Comparison of ENCODE assay signal across 9 cellular contexts in genomic region chr14:70908918-70909641, GRCh38. TPM values are rescaled to one million over a fixed set of nuclear protein-coding genes. Genes with fewer than 3 reads are reported as not detected.
A peak's percentile ranks its signal among the peaks of the same experiment; 100 is the strongest.
DNase-seq lines count a peak whose midpoint lies in the region; ATAC-seq and TF ChIP-seq lines count a peak whose summit lies in the region.
"Had no signal": no experiment of that assay in that cellular context is flagged by ENCODE, and none has a peak within 500 bp of the region (broad histone marks: within the 10 kb centered on the region; RNA-seq: fewer than 3 reads in every experiment).

No MANE protein-coding gene starts in this region.

- no peaks in the 10 kb centered on the region for H3K27me3 ChIP-seq in BE2C

- peak overlapping the region; percentile 89 for H3K4me3 ChIP-seq in BE2C (ENCODE audit: low read depth, low read length)

- no peak for TF ChIP-seq CTCF in BE2C (IDR thresholded peaks at IDR 0.05; ENCODE audit: low read depth, low read length)

- H3K27me3 Mint-ChIP-seq in dendritic cell treated with granulocyte-macrophage colony-stimulating factor and Interleukin-4, amounts not matched to agents 40 ng/mL and 50 ng/mL, for 4 days: peaks cover 6% of the 10 kb centered on the region
- H3K27me3 Mint-ChIP-seq in natural killer cell treated with Interleukin-12 subunit alpha and Interleukin-12 subunit beta and Interleukin-15 and Interleukin-18, amount 100 ng/mL, for 72 hours: no peaks in the 10 kb centered on the region

- peaks cover 6% of the 10 kb centered on the region for H3K36me3 ChIP-seq in BE2C
- no peaks in the 10 kb centered on the region for H3K36me3 ChIP-seq in KOPT-K1 (ENCODE audit: insufficient read depth, low read length)

- peaks cover 9% of the 10 kb centered on the region for H3K4me1 ChIP-seq in BE2C

- H3K4me3 Mint-ChIP-seq in dendritic cell treated with granulocyte-macrophage colony-stimulating factor and Interleukin-4, amounts not matched to agents 40 ng/mL and 50 ng/mL, for 4 days: peak overlapping the region; percentile 95
- peak overlapping the region; percentile 91 for H3K4me3 Mint-ChIP-seq in natural killer cell treated with Interleukin-12 subunit alpha and Interleukin-12 subunit beta and Interleukin-15 and Interleukin-18, amount 100 ng/mL, for 72 hours

- H3K27ac Mint-ChIP-seq in dendritic cell treated with granulocyte-macrophage colony-stimulating factor and Interleukin-4, amounts not matched to agents 40 ng/mL and 50 ng/mL, for 4 days: peak overlapping the region; percentile 91
- H3K27ac Mint-ChIP-seq in natural killer cell treated with Interleukin-12 subunit alpha and Interleukin-12 subunit beta and Interleukin-15 and Interleukin-18, amount 100 ng/mL, for 72 hours: peak overlapping the region; percentile 79 to 95

- DNase-seq in BE2C (no peak), COLO829 (ENCODE audit: low spot score) (no peak), T1000 (lab: John Stamatoyannopoulos, UW) (no peak), KBM-7 (no peak)
- no peak for DNase-seq in natural killer cell treated with Interleukin-12 subunit alpha and Interleukin-12 subunit beta and Interleukin-15 and Interleukin-18, amount 100 ng/mL, for 72 hours (ENCODE audit: low spot score)
- no peak for DNase-seq in activated effector memory CD4-positive, alpha-beta T cell treated with Interleukin-2 at 50 U/mL for 16 hours
- DNase-seq: SHP77 treated with DMSO at 0.1 percent for 48 hours had no signal

- H3K36me3 Mint-ChIP-seq in dendritic cell treated with granulocyte-macrophage colony-stimulating factor and Interleukin-4, amounts not matched to agents 40 ng/mL and 50 ng/mL, for 4 days (ENCODE audit: low read depth): peaks cover 8% of the 10 kb centered on the region
- H3K36me3 Mint-ChIP-seq in natural killer cell treated with Interleukin-12 subunit alpha and Interleukin-12 subunit beta and Interleukin-15 and Interleukin-18, amount 100 ng/mL, for 72 hours: no peaks in the 10 kb centered on the region

- peaks cover 50% of the 10 kb centered on the region for H3K4me1 Mint-ChIP-seq in dendritic cell treated with granulocyte-macrophage colony-stimulating factor and Interleukin-4, amounts not matched to agents 40 ng/mL and 50 ng/mL, for 4 days (ENCODE audit: low read depth)
- H3K4me1 Mint-ChIP-seq in natural killer cell treated with Interleukin-12 subunit alpha and Interleukin-12 subunit beta and Interleukin-15 and Interleukin-18, amount 100 ng/mL, for 72 hours (ENCODE audit: low read depth in 2 of 2): peaks cover 42 to 59% of the 10 kb centered on the region in 2 donors

- in situ Hi-C loops in KBM-7 (cut with MboI; ENCODE audit: low pct_unique_long_range_greater_than_20kb, low sequenced_read_pairs): no loop called here

- H3K27ac ChIP-seq in KOPT-K1 (ENCODE audit: low read depth, low read length, poor library complexity, severe bottlenecking): peak overlapping the region; percentile 71

- ATAC-seq in natural killer cell treated with Interleukin-12 subunit alpha and Interleukin-12 subunit beta and Interleukin-15 and Interleukin-18, amount 100 ng/mL, for 72 hours: no peak

- intact Hi-C loops in dendritic cell treated with granulocyte-macrophage colony-stimulating factor and Interleukin-4, amounts not matched to agents 40 ng/mL and 50 ng/mL, for 4 days (cut with micrococcal nuclease): loop anchor here (5.0 kb wide), 1 partner anchor 63 kb away; no protein-coding TSS in a partner anchor

- H3K9me3 Mint-ChIP-seq in dendritic cell treated with granulocyte-macrophage colony-stimulating factor and Interleukin-4, amounts not matched to agents 40 ng/mL and 50 ng/mL, for 4 days: no peaks in the 10 kb centered on the region
- no peaks in the 10 kb centered on the region for H3K9me3 Mint-ChIP-seq in natural killer cell treated with Interleukin-12 subunit alpha and Interleukin-12 subunit beta and Interleukin-15 and Interleukin-18, amount 100 ng/mL, for 72 hours

- H3K9me3 ChIP-seq in BE2C: no peaks in the 10 kb centered on the region
- H3K9me3 ChIP-seq in KOPT-K1 (ENCODE audit: insufficient read depth, low read length, poor library complexity, severe bottlenecking): no peaks in the 10 kb centered on the region

RNA-seq across cellular contexts. Expression of gene PCNX1, which starts 1.8 kb away (rescaled TPM):
- polyA plus RNA-seq in BE2C (2012; ENCODE audit: insufficient read depth, insufficient read length, low read depth): 25.5 TPM
- 100 to 1,000 TPM in 1 of 2 donors, 10 to 100 TPM in 1; 81.7 to 156 TPM for total RNA-seq in natural killer cell treated with Interleukin-12 subunit alpha and Interleukin-12 subunit beta and Interleukin-15 and Interleukin-18, amount 100 ng/mL, for 72 hours
